18 cellular contexts compared by ENCODE assay signal in the genomic region with DNA sequence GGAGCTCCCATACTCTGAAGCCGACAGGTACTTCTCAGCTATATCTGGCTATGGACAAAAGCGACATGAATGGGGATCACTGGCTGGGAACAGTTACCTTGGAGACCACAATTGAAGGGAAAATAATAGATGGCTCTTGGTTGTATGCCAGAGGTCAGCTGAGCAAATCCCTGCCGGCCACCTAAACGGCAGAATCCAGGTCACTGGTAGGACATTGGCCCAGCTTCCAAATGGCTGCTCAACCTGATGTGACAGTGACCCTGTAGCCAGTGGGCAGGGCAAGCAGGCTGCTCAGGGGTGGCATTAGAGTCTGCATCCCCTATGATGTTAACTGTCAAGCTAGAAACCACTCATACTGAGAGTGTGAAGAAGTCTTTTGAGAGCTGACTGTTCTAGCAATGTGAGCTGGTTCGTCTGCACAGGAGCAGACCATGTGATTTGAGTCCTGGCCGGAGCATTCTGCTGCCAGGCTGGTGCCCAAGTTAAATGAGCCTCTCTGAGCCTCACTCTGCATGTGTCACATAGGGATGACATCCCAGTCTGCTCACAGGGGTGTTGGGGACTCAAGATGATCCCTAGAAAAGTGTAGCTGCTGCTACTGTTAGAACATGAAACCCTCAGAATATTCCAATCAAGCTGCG.
DNase-seq lines count a peak whose midpoint lies in the region; ATAC-seq, FAIRE-seq and TF ChIP-seq lines count a peak whose summit lies in the region.
"Had no signal": no experiment of that assay in that cellular context is flagged by ENCODE, and none has a peak within 500 bp of the region (broad histone marks: within the 10 kb centered on the region; RNA-seq: fewer than 3 reads in every experiment).

No MANE protein-coding gene starts in this region.

- H3K27ac Mint-ChIP-seq in astrocyte (ENCODE audit: unreplicated experiment): peak overlapping the region; percentile 75
- H3K27ac Mint-ChIP-seq: activated naive CD8-positive, alpha-beta T cell had no signal

- H3K9me3 ChIP-seq in astrocyte (ENCODE audit: insufficient read depth, low read depth, low read length) (no peaks in the 10 kb centered on the region), neuronal stem cell (replicated peaks in 1 of 2; ENCODE audit: control insufficient read depth in 2 of 2, insufficient read depth in 1 of 2, low read depth in 1 of 2, low read length in 2 of 2) (no peaks in the 10 kb centered on the region)
- H3K9me3 ChIP-seq: HAP-1, ovary, upper lobe of left lung had no signal

- no peak overlapping the region for H4K91ac ChIP-seq in neuronal stem cell (ENCODE audit: low read depth, low read length, poor library complexity)

- no peak overlapping the region for H2BK120ac ChIP-seq in neuronal stem cell (ENCODE audit: low read depth, low read length)

- H3K4me3 Mint-ChIP-seq in astrocyte (ENCODE audit: unreplicated experiment): no peak overlapping the region
- H3K4me3 Mint-ChIP-seq: activated naive CD8-positive, alpha-beta T cell; stimulated activated naive B cell treated with anti-CD40 and anti-IgM and Interleukin-4, amounts not matched to agents 10 μg/mL and 1 μg/mL and 100 μg/mL, for 72 hours had no signal

- no peak overlapping the region for H3K18ac ChIP-seq in neuronal stem cell (ENCODE audit: low read length)

- H3K27me3 Mint-ChIP-seq in astrocyte (ENCODE audit: low read depth, unreplicated experiment): no peaks in the 10 kb centered on the region
- H3K27me3 Mint-ChIP-seq: activated naive CD8-positive, alpha-beta T cell; stimulated activated naive B cell treated with anti-CD40 and anti-IgM and Interleukin-4, amounts not matched to agents 10 μg/mL and 1 μg/mL and 100 μg/mL, for 72 hours had no signal

- no peaks in the 10 kb centered on the region for H4K20me1 ChIP-seq in astrocyte (ENCODE audit: insufficient read depth, low read length)

- no peaks in the 10 kb centered on the region for H3K27me3 ChIP-seq in astrocyte (ENCODE audit: insufficient read depth, low read length)
- H3K27me3 ChIP-seq in neuronal stem cell (ENCODE audit: control insufficient read depth in 3 of 3, insufficient read depth in 3 of 3, low read depth in 1 of 3, low read length in 3 of 3): no peaks in the 10 kb centered on the region
- H3K27me3 ChIP-seq: ovary, upper lobe of left lung had no signal

- H3K4ac ChIP-seq in neuronal stem cell (ENCODE audit: low read length): no peak overlapping the region

- H3K79me2 ChIP-seq in astrocyte (ENCODE audit: insufficient read depth, low read length): no peaks in the 10 kb centered on the region

- intact Hi-C loops in left ventricle myocardium superior (cut with micrococcal nuclease) (loop anchor here (10.0 kb wide), 1 partner anchor 126 kb away; no protein-coding TSS in a partner anchor), left cardiac atrium (cut with DNase I) (loop anchor here (10.0 kb wide), 1 partner anchor 96 kb away; the partner anchor contains the start of gene AFAP1L2 (in 2 of the 2))

- H3K14ac ChIP-seq in neuronal stem cell (ENCODE audit: low read length): no peak overlapping the region

- H3K9ac ChIP-seq in astrocyte (ENCODE audit: low read length) (no peak overlapping the region), neuronal stem cell (ENCODE audit: low read depth, low read length, poor library complexity) (no peak overlapping the region)

- H2AK5ac ChIP-seq in neuronal stem cell (ENCODE audit: low read depth, low read length): no peak overlapping the region

- no peak overlapping the region for H3K4me3 ChIP-seq in astrocyte (ENCODE audit: insufficient read depth, low read depth, low read length)
- H3K4me3 ChIP-seq in neuronal stem cell (ENCODE audit: low read length in 2 of 2): no peak overlapping the region
- H3K4me3 ChIP-seq: HAP-1, ovary, SK-N-MC, upper lobe of left lung had no signal

- no peak overlapping the region for H2BK12ac ChIP-seq in neuronal stem cell (ENCODE audit: low read length)

- H3K23ac ChIP-seq in neuronal stem cell (ENCODE audit: low read depth, low read length, poor library complexity): no peak overlapping the region

- H2AFZ ChIP-seq in astrocyte (ENCODE audit: low read depth, low read length) (no peak overlapping the region), neuronal stem cell (ENCODE audit: low read length) (no peak overlapping the region)

- no peaks in the 10 kb centered on the region for H3K36me3 ChIP-seq in astrocyte (ENCODE audit: insufficient read depth, low read length)
- H3K36me3 ChIP-seq in neuronal stem cell (replicated peaks in 1 of 2; ENCODE audit: control insufficient read depth in 2 of 2, insufficient read depth in 2 of 2, low read length in 2 of 2): no peaks in the 10 kb centered on the region
- H3K36me3 ChIP-seq: HAP-1, ovary, upper lobe of left lung had no signal

- H3K9me3 Mint-ChIP-seq in astrocyte (ENCODE audit: unreplicated experiment): no peaks in the 10 kb centered on the region
- H3K9me3 Mint-ChIP-seq: stimulated activated naive B cell treated with anti-CD40 and anti-IgM and Interleukin-4, amounts not matched to agents 10 μg/mL and 1 μg/mL and 100 μg/mL, for 72 hours had no signal

- peaks cover 42% of the 10 kb centered on the region for H3K4me1 ChIP-seq in astrocyte (ENCODE audit: insufficient read depth, low read length)
- peaks cover 15 to 23% of the 10 kb centered on the region in 2 donors for H3K4me1 ChIP-seq in neuronal stem cell (ENCODE audit: control insufficient read depth in 2 of 2, insufficient read depth in 1 of 2, low read depth in 1 of 2, low read length in 2 of 2)

- TF ChIP-seq CTCF in astrocyte (IDR thresholded peaks at IDR 0.05; ENCODE audit: insufficient read depth, low read depth, low read length): no peak

- no CpG with 5 or more reads among the region's 7 CpGs for WGBS in neuronal stem cell (ENCODE audit: extremely low coverage in 2 of 2, insufficient read length in 2 of 2, insufficient replicate concordance in 1 of 2), 2 donors

- ATAC-seq in left ventricle myocardium superior (peak; percentile 10), left cardiac atrium (no peak), GM21367 (IDR thresholded peaks at IDR 0.05; ENCODE audit: unreplicated experiment) (no peak)
- ATAC-seq: PC-3; stimulated activated naive B cell treated with anti-CD40 and anti-IgM and Interleukin-4, amounts not matched to agents 10 μg/mL and 1 μg/mL and 100 μg/mL, for 72 hours had no signal

- H3K4me2 ChIP-seq in astrocyte (ENCODE audit: low read length): peak overlapping the region; percentile 31
- no peak overlapping the region for H3K4me2 ChIP-seq in neuronal stem cell (ENCODE audit: insufficient read depth, low read length, poor library complexity, severe bottlenecking)

- H3K36me3 Mint-ChIP-seq in astrocyte (ENCODE audit: low read depth, unreplicated experiment): peaks cover 10% of the 10 kb centered on the region
- H3K36me3 Mint-ChIP-seq: activated naive CD8-positive, alpha-beta T cell; stimulated activated naive B cell treated with anti-CD40 and anti-IgM and Interleukin-4, amounts not matched to agents 10 μg/mL and 1 μg/mL and 100 μg/mL, for 72 hours had no signal

- peaks cover 47% of the 10 kb centered on the region for H3K4me1 Mint-ChIP-seq in astrocyte (ENCODE audit: low read depth, unreplicated experiment)

- no peak for FAIRE-seq in astrocyte (lab: Jason Lieb, UNC)

- H4K8ac ChIP-seq in neuronal stem cell (ENCODE audit: low read depth, low read length): no peak overlapping the region

- H3K79me1 ChIP-seq in neuronal stem cell (ENCODE audit: low read depth, low read length): no peaks in the 10 kb centered on the region

- H2BK15ac ChIP-seq in neuronal stem cell (ENCODE audit: low read length): peak overlapping the region; percentile 7

- H2BK5ac ChIP-seq in neuronal stem cell (ENCODE audit: low read length): no peak overlapping the region

- DNase-seq in left ventricle myocardium superior: peak; percentile 15
- no peak for DNase-seq in left cardiac atrium
- DNase-seq in astrocyte (ENCODE audit: low read depth): peak; percentile 11
- DNase-seq in neuronal stem cell (ENCODE audit: low spot score): peak; percentile 15
- no peak for DNase-seq in dermis blood vessel endothelial cell
- DNase-seq in NCI-H345 (lab: John Stamatoyannopoulos, UW): no peak
- DNase-seq in NCI-H2171 (lab: John Stamatoyannopoulos, UW): no peak
- DNase-seq: NCI-H187; NCI-H510A; PC-3; stimulated activated naive B cell treated with anti-CD40 and anti-IgM and Interleukin-4, amounts not matched to agents 10 μg/mL and 1 μg/mL and 100 μg/mL, for 72 hours; T-helper 9 cell; upper lobe of left lung had no signal

- peak overlapping the region; percentile 39 for H3K27ac ChIP-seq in astrocyte (ENCODE audit: low read depth, low read length)
- H3K27ac ChIP-seq in neuronal stem cell (replicated peaks; ENCODE audit: low read length): no peak overlapping the region
- H3K27ac ChIP-seq: ovary, SK-N-MC, upper lobe of left lung had no signal

Comparison
In these comparisons a context has a peak if more than half of its experiments do, and no peak if none do; other contexts are left out.
1. DNase-seq: peak in left ventricle myocardium superior (single experiment), astrocyte (single experiment) and neuronal stem cell (single experiment); none in left cardiac atrium (single experiment), dermis blood vessel endothelial cell (single experiment), NCI-H345 (single experiment) and NCI-H2171 (single experiment).